2 cellular contexts compared by ENCODE assay signal in the genomic region with DNA sequence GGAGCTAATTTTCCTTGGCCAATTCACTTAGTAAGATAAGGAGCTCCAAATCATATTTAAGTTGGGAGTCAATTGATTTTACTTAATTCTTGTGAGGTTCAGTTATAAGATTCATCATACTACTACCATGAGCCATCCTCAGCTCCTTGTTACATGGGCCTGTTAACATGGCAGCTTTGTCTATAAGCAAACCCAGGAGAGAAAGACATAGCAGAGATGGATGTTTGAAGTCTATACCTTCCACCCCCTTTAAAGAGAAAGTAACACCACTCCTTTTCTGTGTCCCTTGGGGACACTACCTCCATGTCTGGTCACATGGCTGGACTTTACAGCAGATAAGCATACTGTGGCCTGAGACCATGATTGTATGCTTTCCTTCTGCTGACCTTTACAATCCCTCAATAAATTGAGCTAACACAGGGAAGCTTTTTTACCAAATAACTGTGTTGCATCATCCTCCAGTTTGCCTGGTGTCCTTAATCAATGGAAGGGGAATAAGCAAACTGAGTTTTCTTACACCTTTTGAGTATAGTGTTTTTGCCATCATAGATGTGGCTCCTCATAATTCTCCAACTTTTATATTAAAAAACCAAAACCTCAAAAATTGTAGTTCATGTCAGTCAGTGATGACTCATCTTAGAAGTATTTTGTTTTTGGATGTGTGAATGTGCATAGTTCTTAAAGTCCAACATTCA.
TF ChIP-seq lines count a peak whose summit lies in the region.

No MANE protein-coding gene starts in this region.

TF ChIP-seq in A549, 52 proteins besides CTCF, POLR2A, EP300 and RAD21 (continued from another document and continues in another):
- TF ChIP-seq, protein P1, sequence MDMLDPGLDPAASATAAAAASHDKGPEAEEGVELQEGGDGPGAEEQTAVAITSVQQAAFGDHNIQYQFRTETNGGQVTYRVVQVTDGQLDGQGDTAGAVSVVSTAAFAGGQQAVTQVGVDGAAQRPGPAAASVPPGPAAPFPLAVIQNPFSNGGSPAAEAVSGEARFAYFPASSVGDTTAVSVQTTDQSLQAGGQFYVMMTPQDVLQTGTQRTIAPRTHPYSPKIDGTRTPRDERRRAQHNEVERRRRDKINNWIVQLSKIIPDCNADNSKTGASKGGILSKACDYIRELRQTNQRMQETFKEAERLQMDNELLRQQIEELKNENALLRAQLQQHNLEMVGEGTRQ (IDR thresholded peaks at IDR 0.05) = no peak
- no peak for TF ChIP-seq TP53 (CRISPR knock-in tag; IDR thresholded peaks at IDR 0.05)
- no peak for TF ChIP-seq KDM5A (IDR thresholded peaks at IDR 0.05)
- no peak for TF ChIP-seq CBX8 (IDR thresholded peaks at IDR 0.05)
- TF ChIP-seq MAZ (IDR thresholded peaks at IDR 0.05; ENCODE audit: borderline replicate concordance, low read depth, low read length) = no peak
- no peak for TF ChIP-seq JUNB (IDR thresholded peaks at IDR 0.05)
- no peak for TF ChIP-seq SMC3 (IDR thresholded peaks at IDR 0.05)
- TF ChIP-seq GATA3 (IDR thresholded peaks at IDR 0.05; ENCODE audit: borderline replicate concordance) = no peak
- no peak for TF ChIP-seq NFE2L2 (conservative IDR thresholded peaks at IDR 0.05; ENCODE audit: low read length)
- TF ChIP-seq PHF8 (IDR thresholded peaks at IDR 0.05; ENCODE audit: borderline replicate concordance, low read depth) = no peak
- no peak for TF ChIP-seq EHMT2 (IDR thresholded peaks at IDR 0.05; ENCODE audit: low read depth)
- no peak for TF ChIP-seq KDM1A (IDR thresholded peaks at IDR 0.05; ENCODE audit: low read depth)
- TF ChIP-seq, protein P2, sequence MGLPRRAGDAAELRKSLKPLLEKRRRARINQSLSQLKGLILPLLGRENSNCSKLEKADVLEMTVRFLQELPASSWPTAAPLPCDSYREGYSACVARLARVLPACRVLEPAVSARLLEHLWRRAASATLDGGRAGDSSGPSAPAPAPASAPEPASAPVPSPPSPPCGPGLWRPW (IDR thresholded peaks at IDR 0.05) = no peak
- TF ChIP-seq, protein P3, sequence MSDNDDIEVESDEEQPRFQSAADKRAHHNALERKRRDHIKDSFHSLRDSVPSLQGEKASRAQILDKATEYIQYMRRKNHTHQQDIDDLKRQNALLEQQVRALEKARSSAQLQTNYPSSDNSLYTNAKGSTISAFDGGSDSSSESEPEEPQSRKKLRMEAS (IDR thresholded peaks at IDR 0.05) = no peak
- TF ChIP-seq JUN (IDR thresholded peaks at IDR 0.05) = peak in 1 of 2 experiments; percentile 40; a peak in 2 of 5 replicates
- no peak for TF ChIP-seq ZFP36 (IDR thresholded peaks at IDR 0.05; ENCODE audit: borderline replicate concordance, partially characterized antibody)
- no peak for TF ChIP-seq CBX2 (IDR thresholded peaks at IDR 0.05; ENCODE audit: borderline replicate concordance, low read depth)
- no peak for TF ChIP-seq SREBF2 (IDR thresholded peaks at IDR 0.05)
- TF ChIP-seq, protein P4, sequence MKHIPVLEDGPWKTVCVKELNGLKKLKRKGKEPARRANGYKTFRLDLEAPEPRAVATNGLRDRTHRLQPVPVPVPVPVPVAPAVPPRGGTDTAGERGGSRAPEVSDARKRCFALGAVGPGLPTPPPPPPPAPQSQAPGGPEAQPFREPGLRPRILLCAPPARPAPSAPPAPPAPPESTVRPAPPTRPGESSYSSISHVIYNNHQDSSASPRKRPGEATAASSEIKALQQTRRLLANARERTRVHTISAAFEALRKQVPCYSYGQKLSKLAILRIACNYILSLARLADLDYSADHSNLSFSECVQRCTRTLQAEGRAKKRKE (CRISPR knock-in tag; IDR thresholded peaks at IDR 0.05; ENCODE audit: low read depth) = no peak
- TF ChIP-seq HEYL (CRISPR knock-in tag; IDR thresholded peaks at IDR 0.05) = no peak
- TF ChIP-seq ZSCAN20 (CRISPR knock-in tag; IDR thresholded peaks at IDR 0.05) = no peak
- no peak for TF ChIP-seq CHD2 (IDR thresholded peaks at IDR 0.05; ENCODE audit: low read length, partially characterized antibody)
- TF ChIP-seq RARB (CRISPR knock-in tag; IDR thresholded peaks at IDR 0.05) = no peak
- no peak for TF ChIP-seq BHLHE40 (IDR thresholded peaks at IDR 0.05; ENCODE audit: low read depth, low read length)
- no peak for TF ChIP-seq ESRRA (IDR thresholded peaks at IDR 0.05; ENCODE audit: borderline replicate concordance, low read length)
- TF ChIP-seq, protein P5, sequence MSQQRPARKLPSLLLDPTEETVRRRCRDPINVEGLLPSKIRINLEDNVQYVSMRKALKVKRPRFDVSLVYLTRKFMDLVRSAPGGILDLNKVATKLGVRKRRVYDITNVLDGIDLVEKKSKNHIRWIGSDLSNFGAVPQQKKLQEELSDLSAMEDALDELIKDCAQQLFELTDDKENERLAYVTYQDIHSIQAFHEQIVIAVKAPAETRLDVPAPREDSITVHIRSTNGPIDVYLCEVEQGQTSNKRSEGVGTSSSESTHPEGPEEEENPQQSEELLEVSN (IDR thresholded peaks at IDR 0.05; ENCODE audit: borderline replicate concordance, low read depth) = no peak
- TF ChIP-seq FOXS1 (CRISPR knock-in tag; IDR thresholded peaks at IDR 0.05) = no peak
- no peak for TF ChIP-seq RFX5 (IDR thresholded peaks at IDR 0.05)
- TF ChIP-seq, protein P6, sequence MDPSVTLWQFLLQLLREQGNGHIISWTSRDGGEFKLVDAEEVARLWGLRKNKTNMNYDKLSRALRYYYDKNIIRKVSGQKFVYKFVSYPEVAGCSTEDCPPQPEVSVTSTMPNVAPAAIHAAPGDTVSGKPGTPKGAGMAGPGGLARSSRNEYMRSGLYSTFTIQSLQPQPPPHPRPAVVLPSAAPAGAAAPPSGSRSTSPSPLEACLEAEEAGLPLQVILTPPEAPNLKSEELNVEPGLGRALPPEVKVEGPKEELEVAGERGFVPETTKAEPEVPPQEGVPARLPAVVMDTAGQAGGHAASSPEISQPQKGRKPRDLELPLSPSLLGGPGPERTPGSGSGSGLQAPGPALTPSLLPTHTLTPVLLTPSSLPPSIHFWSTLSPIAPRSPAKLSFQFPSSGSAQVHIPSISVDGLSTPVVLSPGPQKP (IDR thresholded peaks at IDR 0.05; ENCODE audit: low read depth, low read length) = no peak
- TF ChIP-seq NPAS2 (CRISPR knock-in tag; IDR thresholded peaks at IDR 0.05; ENCODE audit: borderline replicate concordance) = no peak
- no peak for TF ChIP-seq HOXB5 (CRISPR knock-in tag; IDR thresholded peaks at IDR 0.05)
- no peak for TF ChIP-seq CHD4 (IDR thresholded peaks at IDR 0.05; ENCODE audit: borderline replicate concordance)
- no peak for TF ChIP-seq NR3C1 (IDR thresholded peaks at IDR 0.05)
- TF ChIP-seq HOXA7 (CRISPR knock-in tag; IDR thresholded peaks at IDR 0.05) = peak; percentile 31; the same call in 1 of the 2 replicates

TF ChIP-seq in GM23338, 12 proteins besides CTCF, POLR2A, EP300 and RAD21 (continued from another document):
- TF ChIP-seq, protein P7, sequence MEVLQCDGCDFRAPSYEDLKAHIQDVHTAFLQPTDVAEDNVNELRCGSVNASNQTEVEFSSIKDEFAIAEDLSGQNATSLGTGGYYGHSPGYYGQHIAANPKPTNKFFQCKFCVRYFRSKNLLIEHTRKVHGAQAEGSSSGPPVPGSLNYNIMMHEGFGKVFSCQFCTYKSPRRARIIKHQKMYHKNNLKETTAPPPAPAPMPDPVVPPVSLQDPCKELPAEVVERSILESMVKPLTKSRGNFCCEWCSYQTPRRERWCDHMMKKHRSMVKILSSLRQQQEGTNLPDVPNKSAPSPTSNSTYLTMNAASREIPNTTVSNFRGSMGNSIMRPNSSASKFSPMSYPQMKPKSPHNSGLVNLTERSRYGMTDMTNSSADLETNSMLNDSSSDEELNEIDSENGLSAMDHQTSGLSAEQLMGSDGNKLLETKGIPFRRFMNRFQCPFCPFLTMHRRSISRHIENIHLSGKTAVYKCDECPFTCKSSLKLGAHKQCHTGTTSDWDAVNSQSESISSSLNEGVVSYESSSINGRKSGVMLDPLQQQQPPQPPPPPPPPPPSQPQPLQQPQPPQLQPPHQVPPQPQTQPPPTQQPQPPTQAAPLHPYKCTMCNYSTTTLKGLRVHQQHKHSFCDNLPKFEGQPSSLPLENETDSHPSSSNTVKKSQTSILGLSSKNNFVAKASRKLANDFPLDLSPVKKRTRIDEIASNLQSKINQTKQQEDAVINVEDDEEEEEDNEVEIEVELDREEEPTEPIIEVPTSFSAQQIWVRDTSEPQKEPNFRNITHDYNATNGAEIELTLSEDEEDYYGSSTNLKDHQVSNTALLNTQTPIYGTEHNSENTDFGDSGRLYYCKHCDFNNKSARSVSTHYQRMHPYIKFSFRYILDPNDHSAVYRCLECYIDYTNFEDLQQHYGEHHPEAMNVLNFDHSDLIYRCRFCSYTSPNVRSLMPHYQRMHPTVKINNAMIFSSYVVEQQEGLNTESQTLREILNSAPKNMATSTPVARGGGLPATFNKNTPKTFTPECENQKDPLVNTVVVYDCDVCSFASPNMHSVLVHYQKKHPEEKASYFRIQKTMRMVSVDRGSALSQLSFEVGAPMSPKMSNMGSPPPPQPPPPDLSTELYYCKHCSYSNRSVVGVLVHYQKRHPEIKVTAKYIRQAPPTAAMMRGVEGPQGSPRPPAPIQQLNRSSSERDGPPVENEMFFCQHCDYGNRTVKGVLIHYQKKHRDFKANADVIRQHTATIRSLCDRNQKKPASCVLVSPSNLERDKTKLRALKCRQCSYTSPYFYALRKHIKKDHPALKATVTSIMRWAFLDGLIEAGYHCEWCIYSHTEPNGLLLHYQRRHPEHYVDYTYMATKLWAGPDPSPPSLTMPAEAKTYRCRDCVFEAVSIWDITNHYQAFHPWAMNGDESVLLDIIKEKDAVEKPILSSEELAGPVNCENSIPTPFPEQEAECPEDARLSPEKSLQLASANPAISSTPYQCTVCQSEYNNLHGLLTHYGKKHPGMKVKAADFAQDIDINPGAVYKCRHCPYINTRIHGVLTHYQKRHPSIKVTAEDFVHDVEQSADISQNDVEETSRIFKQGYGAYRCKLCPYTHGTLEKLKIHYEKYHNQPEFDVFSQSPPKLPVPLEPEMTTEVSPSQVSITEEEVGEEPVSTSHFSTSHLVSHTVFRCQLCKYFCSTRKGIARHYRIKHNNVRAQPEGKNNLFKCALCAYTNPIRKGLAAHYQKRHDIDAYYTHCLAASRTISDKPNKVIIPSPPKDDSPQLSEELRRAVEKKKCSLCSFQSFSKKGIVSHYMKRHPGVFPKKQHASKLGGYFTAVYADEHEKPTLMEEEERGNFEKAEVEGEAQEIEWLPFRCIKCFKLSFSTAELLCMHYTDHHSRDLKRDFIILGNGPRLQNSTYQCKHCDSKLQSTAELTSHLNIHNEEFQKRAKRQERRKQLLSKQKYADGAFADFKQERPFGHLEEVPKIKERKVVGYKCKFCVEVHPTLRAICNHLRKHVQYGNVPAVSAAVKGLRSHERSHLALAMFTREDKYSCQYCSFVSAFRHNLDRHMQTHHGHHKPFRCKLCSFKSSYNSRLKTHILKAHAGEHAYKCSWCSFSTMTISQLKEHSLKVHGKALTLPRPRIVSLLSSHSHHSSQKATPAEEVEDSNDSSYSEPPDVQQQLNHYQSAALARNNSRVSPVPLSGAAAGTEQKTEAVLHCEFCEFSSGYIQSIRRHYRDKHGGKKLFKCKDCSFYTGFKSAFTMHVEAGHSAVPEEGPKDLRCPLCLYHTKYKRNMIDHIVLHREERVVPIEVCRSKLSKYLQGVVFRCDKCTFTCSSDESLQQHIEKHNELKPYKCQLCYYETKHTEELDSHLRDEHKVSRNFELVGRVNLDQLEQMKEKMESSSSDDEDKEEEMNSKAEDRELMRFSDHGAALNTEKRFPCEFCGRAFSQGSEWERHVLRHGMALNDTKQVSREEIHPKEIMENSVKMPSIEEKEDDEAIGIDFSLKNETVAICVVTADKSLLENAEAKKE (CRISPR knock-in tag; IDR thresholded peaks at IDR 0.05) = no peak
- TF ChIP-seq JUNB (IDR thresholded peaks at IDR 0.05; ENCODE audit: unreplicated experiment) = no peak
